ENCODE assay signal across 8 cellular contexts in genomic region chr3:152328841-152329240, GRCh38.
A peak's percentile ranks its signal among the peaks of the same experiment; 100 is the strongest.
DNase-seq lines count a peak whose midpoint lies in the region; TF ChIP-seq lines count a peak whose summit lies in the region.

No MANE protein-coding gene starts in this region.

- no peak for TF ChIP-seq CTCF in ascending aorta (IDR thresholded peaks at IDR 0.05)
- no peak for TF ChIP-seq CTCF in uterus (IDR thresholded peaks at IDR 0.05)
- no peak for TF ChIP-seq CTCF in lower leg skin (IDR thresholded peaks at IDR 0.05)

- H3K4me1 ChIP-seq in ascending aorta (peaks cover 7 to 62% of the 10 kb centered on the region in 2 donors), uterus (peaks cover 10 to 12% of the 10 kb centered on the region in 2 donors)

- no peak overlapping the region for H3K4me3 Mint-ChIP-seq in activated naive CD4-positive, alpha-beta T cell treated with anti-CD3 and anti-CD28 coated beads, Interleukin-2, amount 10 ng/mL, durations not matched to agents 7 days and 5 days

- intact Hi-C loops in ascending aorta (cut with DNase I) (no loop called here), uterus (cut with DNase I; ENCODE audit: low total_unique reads) (no loop called here), lower leg skin (cut with DNase I; ENCODE audit: low total_unique reads) (no loop called here)

- H3K27me3 ChIP-seq in ascending aorta (no peaks in the 10 kb centered on the region), uterus (no peaks in the 10 kb centered on the region)

- H3K9me3 ChIP-seq in ascending aorta (no peaks in the 10 kb centered on the region), uterus (no peaks in the 10 kb centered on the region)

- H3K4me3 ChIP-seq in ascending aorta, result no peak overlapping the region
- peak overlapping the region in 1 of 2 donors; percentile 7 for H3K4me3 ChIP-seq in uterus
- H3K4me3 ChIP-seq in lower leg skin (ENCODE audit: low read depth, poor library complexity, severe bottlenecking), result no peak overlapping the region

- H3K27ac Mint-ChIP-seq in activated naive CD4-positive, alpha-beta T cell treated with anti-CD3 and anti-CD28 coated beads, Interleukin-2, amount 10 ng/mL, durations not matched to agents 7 days and 5 days, result peak overlapping the region; percentile 39

- peaks cover 54% of the 10 kb centered on the region for H3K36me3 Mint-ChIP-seq in activated naive CD4-positive, alpha-beta T cell treated with anti-CD3 and anti-CD28 coated beads, Interleukin-2, amount 10 ng/mL, durations not matched to agents 7 days and 5 days

- peak in 1 of 2 donors; percentile 45 for TF ChIP-seq POLR2A in uterus (IDR thresholded peaks at IDR 0.05)
- no peak for TF ChIP-seq POLR2A in lower leg skin (IDR thresholded peaks at IDR 0.05)

- H3K27ac ChIP-seq in ascending aorta, result peak overlapping the region; percentile 79 to 91
- H3K27ac ChIP-seq in uterus, result peak overlapping the region; percentile 65 to 94

- H3K4me1 Mint-ChIP-seq in activated naive CD4-positive, alpha-beta T cell treated with anti-CD3 and anti-CD28 coated beads, Interleukin-2, amount 10 ng/mL, durations not matched to agents 7 days and 5 days, result peaks cover 77% of the 10 kb centered on the region

- no peaks in the 10 kb centered on the region for H3K27me3 Mint-ChIP-seq in activated naive CD4-positive, alpha-beta T cell treated with anti-CD3 and anti-CD28 coated beads, Interleukin-2, amount 10 ng/mL, durations not matched to agents 7 days and 5 days

- peaks cover 0 to 10% of the 10 kb centered on the region in 2 donors for H3K36me3 ChIP-seq in ascending aorta
- H3K36me3 ChIP-seq in uterus, result no peaks in the 10 kb centered on the region

- WGBS in lower leg skin, 2 donors, result 37 to 42% methylated on average over 3 of the region's 3 CpGs

- H3K9me3 Mint-ChIP-seq in activated naive CD4-positive, alpha-beta T cell treated with anti-CD3 and anti-CD28 coated beads, Interleukin-2, amount 10 ng/mL, durations not matched to agents 7 days and 5 days, result no peaks in the 10 kb centered on the region

- CTCF ChIA-PET in activated naive CD4-positive, alpha-beta T cell treated with anti-CD3 and anti-CD28 coated beads, Interleukin-2, amount 10 ng/mL, durations not matched to agents 7 days and 5 days (lab: Charles Lee), result interaction anchor here (1.0 kb wide), 1 partner anchor 9 kb away, joined by 3 read pairs; no protein-coding TSS in a partner anchor

- DNase-seq in activated naive CD4-positive, alpha-beta T cell treated with anti-CD3 and anti-CD28 coated beads, Interleukin-2, amount 10 ng/mL, durations not matched to agents 7 days and 5 days, result no peak
- no peak for DNase-seq in activated naive CD4-positive, alpha-beta T cell (lab: John Stamatoyannopoulos, UW)
- no peak for DNase-seq in ascending aorta (ENCODE audit: low spot score in 2 of 2)
- DNase-seq in kidney glomerular epithelial cell (lab: John Stamatoyannopoulos, UW), result peak; percentile 66
- DNase-seq in uterus, result no peak
- DNase-seq in anterior cingulate cortex (lab: John Stamatoyannopoulos, UW), result no peak
- DNase-seq in DMS 273 treated with DMSO at 0.1 percent for 48 hours (lab: John Stamatoyannopoulos, UW), result no peak
- no peak for DNase-seq in lower leg skin (ENCODE audit: low spot score in 2 of 2)
